In the genomic region with DNA sequence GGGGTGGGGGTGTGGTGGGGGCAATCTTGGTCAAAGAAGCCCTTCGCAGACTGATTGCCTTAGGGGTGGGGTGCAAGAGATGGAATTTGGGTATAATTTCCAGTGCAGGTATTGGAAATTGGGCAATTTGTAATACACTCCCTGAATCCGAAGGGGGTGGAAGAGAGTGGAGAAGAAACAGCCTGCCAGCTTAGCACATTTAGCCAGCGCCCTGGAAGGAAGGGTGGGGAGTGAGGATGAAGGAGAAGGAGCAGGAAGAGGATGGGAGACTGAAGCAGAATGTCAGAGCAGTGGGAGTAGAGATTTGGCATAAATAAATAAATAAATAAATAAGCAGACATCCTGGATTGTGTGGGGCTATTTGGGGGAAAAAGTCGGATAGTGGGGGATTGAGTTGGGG, we compare ENCODE assay signal across 33 cellular contexts. TPM values are rescaled to one million over a fixed set of nuclear protein-coding genes. Genes with fewer than 3 reads are reported as not detected.
DNase-seq lines count a peak whose midpoint lies in the region; ATAC-seq and TF ChIP-seq lines count a peak whose summit lies in the region.
"Had no signal": no experiment of that assay in that cellular context is flagged by ENCODE, and none has a peak within 500 bp of the region (broad histone marks: within the 10 kb centered on the region; RNA-seq: fewer than 3 reads in every experiment).

No MANE protein-coding gene starts in this region.

- H3K36me3 ChIP-seq in GM23338 (ENCODE audit: insufficient read depth): no peaks in the 10 kb centered on the region
- H3K36me3 ChIP-seq in CD4-positive, alpha-beta memory T cell (ENCODE audit: insufficient read depth, low read length): no peaks in the 10 kb centered on the region
- H3K36me3 ChIP-seq: BLaER1 treated with 17β-estradiol and CSF1 and Interleukin-3, amounts not matched to agents 10 nM and 100 nM; brain microvascular endothelial cell; gastroesophageal sphincter; thyroid gland; WERI-Rb-1 had no signal

- H3K27me3 Mint-ChIP-seq in GM23338 (ENCODE audit: insufficient read depth, low read depth, poor library complexity) (peaks cover 15% of the 10 kb centered on the region), WTC11 (ENCODE audit: low read depth) (peaks cover 8% of the 10 kb centered on the region), glutamatergic neuron (ENCODE audit: unreplicated experiment) (peaks cover 21% of the 10 kb centered on the region), nephron (ENCODE audit: low read depth) (peaks cover 52% of the 10 kb centered on the region)
- peaks cover 37% of the 10 kb centered on the region for H3K27me3 Mint-ChIP-seq in activated T-helper 1 cell treated with anti-CD3 and anti-CD28 coated beads, Interleukin-12 subunit alpha, Interleukin-12 subunit beta, Interleukin-2, Interleukin-4 antibody, amounts not matched to agents 30 ng/mL and 10 ng/mL and 1 ng/mL, durations not matched to agents 14 hours and 24 hours and 36 hours (ENCODE audit: insufficient read depth)
- peaks cover 39% of the 10 kb centered on the region for H3K27me3 Mint-ChIP-seq in activated CD8-positive, alpha-beta T cell treated with anti-CD3 and anti-CD28 coated beads for 36 hours
- peaks cover 18 to 26% of the 10 kb centered on the region in 2 donors for H3K27me3 Mint-ChIP-seq in CD4-positive, alpha-beta memory T cell

- no peak overlapping the region for H2AFZ ChIP-seq in GM23338

- DNase-seq in GM23338 (ENCODE audit: low spot score): peak; percentile 48
- DNase-seq in WTC11 (ENCODE audit: low spot score): no peak
- DNase-seq in glutamatergic neuron: peak; percentile 19
- DNase-seq in activated T-helper 1 cell treated with anti-CD3 and anti-CD28 coated beads, Interleukin-12 subunit alpha, Interleukin-12 subunit beta, Interleukin-2, Interleukin-4 antibody, amounts not matched to agents 30 ng/mL and 10 ng/mL and 1 ng/mL, durations not matched to agents 14 hours and 24 hours and 36 hours (ENCODE audit: low spot score): no peak
- DNase-seq in activated CD8-positive, alpha-beta T cell treated with anti-CD3 and anti-CD28 coated beads for 36 hours: no peak
- no peak for DNase-seq in CD4-positive, alpha-beta memory T cell
- DNase-seq: activated effector memory CD4-positive, alpha-beta T cell treated with Interleukin-2 at 50 U/mL for 16 hours; brain microvascular endothelial cell; Caco-2; DND-41; effector memory CD8-positive, alpha-beta T cell; immature natural killer cell; IMR-90; mesenchymal stem cell; naive thymus-derived CD8-positive, alpha-beta T cell; NCI-H1092 treated with DMSO at 0.1 percent for 48 hours; NCI-H2029; NCI-H226; NCI-H748 treated with DMSO at 0.1 percent for 48 hours; OCI-M1; T-helper 9 cell; thyroid gland had no signal

- peaks cover 13% of the 10 kb centered on the region; the same call in 1 of the 2 replicates for H3K27me3 ChIP-seq in GM23338 (ENCODE audit: insufficient read depth)
- peaks cover 7% of the 10 kb centered on the region for H3K27me3 ChIP-seq in CD4-positive, alpha-beta memory T cell (ENCODE audit: insufficient read depth, low read length)
- H3K27me3 ChIP-seq: BLaER1 treated with 17β-estradiol and CSF1 and Interleukin-3, amounts not matched to agents 10 nM and 100 nM; brain microvascular endothelial cell; thyroid gland had no signal

- peak overlapping the region; percentile 84 for H3K4me3 Mint-ChIP-seq in GM23338
- H3K4me3 Mint-ChIP-seq in WTC11: peak overlapping the region; percentile 81
- no peak overlapping the region for H3K4me3 Mint-ChIP-seq in glutamatergic neuron (ENCODE audit: unreplicated experiment)
- peak overlapping the region; percentile 13 to 82 (median 77) for H3K4me3 Mint-ChIP-seq in nephron
- H3K4me3 Mint-ChIP-seq in activated T-helper 1 cell treated with anti-CD3 and anti-CD28 coated beads, Interleukin-12 subunit alpha, Interleukin-12 subunit beta, Interleukin-2, Interleukin-4 antibody, amounts not matched to agents 30 ng/mL and 10 ng/mL and 1 ng/mL, durations not matched to agents 14 hours and 24 hours and 36 hours: no peak overlapping the region
- no peak overlapping the region for H3K4me3 Mint-ChIP-seq in activated CD8-positive, alpha-beta T cell treated with anti-CD3 and anti-CD28 coated beads for 36 hours
- H3K4me3 Mint-ChIP-seq in CD4-positive, alpha-beta memory T cell: no peak overlapping the region
- H3K4me3 Mint-ChIP-seq: effector memory CD8-positive, alpha-beta T cell; immature natural killer cell; stimulated activated naive CD8-positive, alpha-beta T cell treated with anti-CD3 and anti-CD28 coated beads, Interleukin-15, Interleukin-2, amounts not matched to agents 100 ng/mL and 50 ng/mL, for 24 hours had no signal

- CTCF ChIA-PET in WTC11 (lab: Charles Lee): interaction anchor here (0.8 to 2.0 kb wide), 5 partner anchors 33 to 190 kb away, joined by 3 to 7 read pairs (median 4); no protein-coding TSS in a partner anchor
- CTCF ChIA-PET in activated CD8-positive, alpha-beta T cell treated with anti-CD3 and anti-CD28 coated beads for 36 hours (lab: Charles Lee): no interaction called here
- CTCF ChIA-PET in CD4-positive, alpha-beta memory T cell (lab: Charles Lee; ENCODE audit: partially characterized antibody): no interaction called here

- peaks cover 56% of the 10 kb centered on the region for H3K4me1 ChIP-seq in GM23338 (ENCODE audit: insufficient read depth)
- peaks cover 14% of the 10 kb centered on the region for H3K4me1 ChIP-seq in CD4-positive, alpha-beta memory T cell (ENCODE audit: insufficient read depth, low read length)
- H3K4me1 ChIP-seq: Caco-2 had no signal

- H3K9me2 ChIP-seq in GM23338 (ENCODE audit: insufficient read depth): no peaks in the 10 kb centered on the region

- no peaks in the 10 kb centered on the region for H3K9me3 Mint-ChIP-seq in GM23338
- H3K9me3 Mint-ChIP-seq in WTC11: no peaks in the 10 kb centered on the region
- peaks cover 29% of the 10 kb centered on the region for H3K9me3 Mint-ChIP-seq in glutamatergic neuron (ENCODE audit: unreplicated experiment)
- no peaks in the 10 kb centered on the region for H3K9me3 Mint-ChIP-seq in nephron
- no peaks in the 10 kb centered on the region for H3K9me3 Mint-ChIP-seq in activated T-helper 1 cell treated with anti-CD3 and anti-CD28 coated beads, Interleukin-12 subunit alpha, Interleukin-12 subunit beta, Interleukin-2, Interleukin-4 antibody, amounts not matched to agents 30 ng/mL and 10 ng/mL and 1 ng/mL, durations not matched to agents 14 hours and 24 hours and 36 hours
- H3K9me3 Mint-ChIP-seq in activated CD8-positive, alpha-beta T cell treated with anti-CD3 and anti-CD28 coated beads for 36 hours: no peaks in the 10 kb centered on the region
- H3K9me3 Mint-ChIP-seq in CD4-positive, alpha-beta memory T cell: no peaks in the 10 kb centered on the region
- H3K9me3 Mint-ChIP-seq: effector memory CD8-positive, alpha-beta T cell; immature natural killer cell; naive thymus-derived CD8-positive, alpha-beta T cell; stimulated activated naive CD8-positive, alpha-beta T cell treated with anti-CD3 and anti-CD28 coated beads, Interleukin-15, Interleukin-2, amounts not matched to agents 100 ng/mL and 50 ng/mL, for 24 hours had no signal

- H3K27ac ChIP-seq in GM23338 (ENCODE audit: low read depth): no peak overlapping the region
- H3K27ac ChIP-seq in CD4-positive, alpha-beta memory T cell (ENCODE audit: low read depth, low read length): no peak overlapping the region
- H3K27ac ChIP-seq: BLaER1 treated with 17β-estradiol and CSF1 and Interleukin-3, amounts not matched to agents 10 nM and 100 nM; brain microvascular endothelial cell; gastroesophageal sphincter; HL-60; thyroid gland; WERI-Rb-1 had no signal

- H3K27ac Mint-ChIP-seq in GM23338: no peak overlapping the region
- H3K27ac Mint-ChIP-seq in WTC11: no peak overlapping the region
- peak overlapping the region; percentile 99 for H3K27ac Mint-ChIP-seq in glutamatergic neuron (ENCODE audit: unreplicated experiment)
- no peak overlapping the region for H3K27ac Mint-ChIP-seq in nephron
- H3K27ac Mint-ChIP-seq in activated T-helper 1 cell treated with anti-CD3 and anti-CD28 coated beads, Interleukin-12 subunit alpha, Interleukin-12 subunit beta, Interleukin-2, Interleukin-4 antibody, amounts not matched to agents 30 ng/mL and 10 ng/mL and 1 ng/mL, durations not matched to agents 14 hours and 24 hours and 36 hours: no peak overlapping the region
- no peak overlapping the region for H3K27ac Mint-ChIP-seq in activated CD8-positive, alpha-beta T cell treated with anti-CD3 and anti-CD28 coated beads for 36 hours
- H3K27ac Mint-ChIP-seq in CD4-positive, alpha-beta memory T cell: no peak overlapping the region
- H3K27ac Mint-ChIP-seq: effector memory CD8-positive, alpha-beta T cell; immature natural killer cell; naive thymus-derived CD8-positive, alpha-beta T cell; stimulated activated naive CD8-positive, alpha-beta T cell treated with anti-CD3 and anti-CD28 coated beads, Interleukin-15, Interleukin-2, amounts not matched to agents 100 ng/mL and 50 ng/mL, for 24 hours had no signal

- H3K36me3 Mint-ChIP-seq in GM23338 (ENCODE audit: low read depth) (no peaks in the 10 kb centered on the region), WTC11 (no peaks in the 10 kb centered on the region), glutamatergic neuron (ENCODE audit: unreplicated experiment) (no peaks in the 10 kb centered on the region), nephron (ENCODE audit: low read depth) (no peaks in the 10 kb centered on the region)
- H3K36me3 Mint-ChIP-seq in activated T-helper 1 cell treated with anti-CD3 and anti-CD28 coated beads, Interleukin-12 subunit alpha, Interleukin-12 subunit beta, Interleukin-2, Interleukin-4 antibody, amounts not matched to agents 30 ng/mL and 10 ng/mL and 1 ng/mL, durations not matched to agents 14 hours and 24 hours and 36 hours (ENCODE audit: low read depth): no peaks in the 10 kb centered on the region
- no peaks in the 10 kb centered on the region for H3K36me3 Mint-ChIP-seq in activated CD8-positive, alpha-beta T cell treated with anti-CD3 and anti-CD28 coated beads for 36 hours (ENCODE audit: low read depth)
- H3K36me3 Mint-ChIP-seq in CD4-positive, alpha-beta memory T cell: no peaks in the 10 kb centered on the region
- H3K36me3 Mint-ChIP-seq: immature natural killer cell; naive thymus-derived CD8-positive, alpha-beta T cell had no signal

- peak overlapping the region; percentile 88 for H3K4me2 ChIP-seq in GM23338
- H3K4me2 ChIP-seq: BLaER1 treated with 17β-estradiol and CSF1 and Interleukin-3, amounts not matched to agents 10 nM and 100 nM had no signal

- peaks cover 28% of the 10 kb centered on the region for H3K4me1 Mint-ChIP-seq in GM23338
- peaks cover 26% of the 10 kb centered on the region for H3K4me1 Mint-ChIP-seq in WTC11
- H3K4me1 Mint-ChIP-seq in glutamatergic neuron (ENCODE audit: low read depth, unreplicated experiment): peaks cover 16% of the 10 kb centered on the region
- peaks cover 6% of the 10 kb centered on the region for H3K4me1 Mint-ChIP-seq in nephron
- H3K4me1 Mint-ChIP-seq in activated T-helper 1 cell treated with anti-CD3 and anti-CD28 coated beads, Interleukin-12 subunit alpha, Interleukin-12 subunit beta, Interleukin-2, Interleukin-4 antibody, amounts not matched to agents 30 ng/mL and 10 ng/mL and 1 ng/mL, durations not matched to agents 14 hours and 24 hours and 36 hours (ENCODE audit: low read depth): peaks cover 11% of the 10 kb centered on the region
- peaks cover 8% of the 10 kb centered on the region for H3K4me1 Mint-ChIP-seq in activated CD8-positive, alpha-beta T cell treated with anti-CD3 and anti-CD28 coated beads for 36 hours (ENCODE audit: low read depth)
- H3K4me1 Mint-ChIP-seq in CD4-positive, alpha-beta memory T cell: peaks cover 0 to 13% (median 9%) of the 10 kb centered on the region in 4 donors

- peak overlapping the region; percentile 72 for H3K4me3 ChIP-seq in GM23338
- H3K4me3 ChIP-seq in CD4-positive, alpha-beta memory T cell (ENCODE audit: low read length in 2 of 2): no peak overlapping the region
- H3K4me3 ChIP-seq: BLaER1 treated with 17β-estradiol and CSF1 and Interleukin-3, amounts not matched to agents 10 nM and 100 nM; gastroesophageal sphincter; GM12878; thyroid gland had no signal

- POLR2A ChIA-PET in WTC11 (lab: Charles Lee): interaction anchor here (0.6 to 0.7 kb wide), 2 partner anchors 194 to 376 kb away, joined by 3 read pairs; no protein-coding TSS in a partner anchor
- POLR2A ChIA-PET in activated CD8-positive, alpha-beta T cell treated with anti-CD3 and anti-CD28 coated beads for 36 hours (lab: Charles Lee): no interaction called here
- POLR2A ChIA-PET in CD4-positive, alpha-beta memory T cell (lab: Charles Lee; ENCODE audit: partially characterized antibody): no interaction called here

- H3K9me3 ChIP-seq in CD4-positive, alpha-beta memory T cell (ENCODE audit: control insufficient read depth in 1 of 2, low read length in 2 of 2): no peaks in the 10 kb centered on the region
- H3K9me3 ChIP-seq: BLaER1 treated with 17β-estradiol and CSF1 and Interleukin-3, amounts not matched to agents 10 nM and 100 nM; Caco-2; gastroesophageal sphincter; thyroid gland had no signal

- ATAC-seq in GM23338: peak; percentile 25
- ATAC-seq in WTC11: no peak
- ATAC-seq in GM21619 (IDR thresholded peaks at IDR 0.05; ENCODE audit: unreplicated experiment): no peak
- ATAC-seq in activated CD8-positive, alpha-beta T cell treated with anti-CD3 and anti-CD28 coated beads for 36 hours: no peak
- ATAC-seq: effector memory CD8-positive, alpha-beta T cell; gastroesophageal sphincter; GM12878; HCT116; left lobe of liver; naive thymus-derived CD8-positive, alpha-beta T cell; sciatic nerve had no signal

- H3K79me2 ChIP-seq in GM23338 (replicated peaks; ENCODE audit: insufficient read depth): peaks cover 37% of the 10 kb centered on the region

- no peaks in the 10 kb centered on the region for H3F3A ChIP-seq in GM23338 (replicated peaks; ENCODE audit: low read depth)

- no peak; a peak in 1 of 4 replicates for TF ChIP-seq CTCF in GM23338 (conservative IDR thresholded peaks at IDR 0.05; ENCODE audit: low read depth in 2 of 2)
- no peak for TF ChIP-seq CTCF in WTC11 (IDR thresholded peaks at IDR 0.05)
- no peak for TF ChIP-seq CTCF in glutamatergic neuron (IDR thresholded peaks at IDR 0.05; ENCODE audit: partially characterized antibody, unreplicated experiment)
- no peak for TF ChIP-seq CTCF in nephron (IDR thresholded peaks at IDR 0.05; ENCODE audit: unreplicated experiment in 3 of 3)
- no peak for TF ChIP-seq CTCF in activated CD8-positive, alpha-beta T cell treated with anti-CD3 and anti-CD28 coated beads for 36 hours (IDR thresholded peaks at IDR 0.05)

- intact Hi-C loops in activated T-helper 1 cell treated with anti-CD3 and anti-CD28 coated beads, Interleukin-12 subunit alpha, Interleukin-12 subunit beta, Interleukin-2, Interleukin-4 antibody, amounts not matched to agents 30 ng/mL and 10 ng/mL and 1 ng/mL, durations not matched to agents 14 hours and 24 hours and 36 hours (cut with micrococcal nuclease): loop anchor here (5.0 kb wide), 1 partner anchor 67 kb away; no protein-coding TSS in a partner anchor
- intact Hi-C loops in activated CD8-positive, alpha-beta T cell treated with anti-CD3 and anti-CD28 coated beads for 36 hours (cut with micrococcal nuclease): no loop called here
- intact Hi-C loops in CD4-positive, alpha-beta memory T cell (cut with micrococcal nuclease): no loop called here

- no peaks in the 10 kb centered on the region; the same call in 1 of the 2 replicates for H4K20me1 ChIP-seq in GM23338 (replicated peaks; ENCODE audit: insufficient read depth)
- H4K20me1 ChIP-seq: BLaER1 treated with 17β-estradiol and CSF1 and Interleukin-3, amounts not matched to agents 10 nM and 100 nM had no signal

RNA-seq across cellular contexts. Expression of gene GAP43, which starts 1.6 kb away (rescaled TPM):
- 16.1 and 22.7 TPM in 2 replicates for total RNA-seq in GM23338 (2014; rRNA removed; shearing (Covaris generic))
- 46.9 and 48.1 TPM in 2 replicates for polyA plus RNA-seq in GM23338 (2016; fragmentation: Nextera tagmentation; extraction: Ambion mirVana)
- total RNA-seq in WTC11 (2021): 16.8 to 19.9 TPM (median 17.2 TPM) in 3 replicates
- total RNA-seq in glutamatergic neuron (ENCODE audit: unreplicated experiment): 684 TPM
- not detected in 2 replicates for total RNA-seq in activated T-helper 1 cell treated with anti-CD3 and anti-CD28 coated beads, Interleukin-12 subunit alpha, Interleukin-12 subunit beta, Interleukin-2, Interleukin-4 antibody, amounts not matched to agents 30 ng/mL and 10 ng/mL and 1 ng/mL, durations not matched to agents 14 hours and 24 hours and 36 hours
- total RNA-seq in activated CD8-positive, alpha-beta T cell treated with anti-CD3 and anti-CD28 coated beads for 36 hours: not detected
- total RNA-seq in CD4-positive, alpha-beta memory T cell: not detected
- polyA plus RNA-seq in CD4-positive, alpha-beta memory T cell: not detected
- total RNA-seq: Caco-2; GM12878; left lobe of liver; naive thymus-derived CD8-positive, alpha-beta T cell; thyroid gland had no signal
- polyA plus RNA-seq: immature natural killer cell; naive thymus-derived CD8-positive, alpha-beta T cell had no signal

Comparison
In these comparisons a context has a peak if more than half of its experiments do, and no peak if none do; other contexts are left out.
1. DNase-seq: peak in GM23338 (single experiment) and glutamatergic neuron (single experiment); none in WTC11 (single experiment), activated T-helper 1 cell treated with anti-CD3 and anti-CD28 coated beads, Interleukin-12 subunit alpha, Interleukin-12 subunit beta, Interleukin-2, Interleukin-4 antibody, amounts not matched to agents 30 ng/mL and 10 ng/mL and 1 ng/mL, durations not matched to agents 14 hours and 24 hours and 36 hours (single experiment), activated CD8-positive, alpha-beta T cell treated with anti-CD3 and anti-CD28 coated beads for 36 hours (single experiment) and CD4-positive, alpha-beta memory T cell (0 of 5).
2. H3K4me3 Mint-ChIP-seq: peak in GM23338 (single experiment), WTC11 (single experiment) and nephron (3 of 3); none in glutamatergic neuron (single experiment), activated T-helper 1 cell treated with anti-CD3 and anti-CD28 coated beads, Interleukin-12 subunit alpha, Interleukin-12 subunit beta, Interleukin-2, Interleukin-4 antibody, amounts not matched to agents 30 ng/mL and 10 ng/mL and 1 ng/mL, durations not matched to agents 14 hours and 24 hours and 36 hours (single experiment), activated CD8-positive, alpha-beta T cell treated with anti-CD3 and anti-CD28 coated beads for 36 hours (single experiment) and CD4-positive, alpha-beta memory T cell (0 of 8).
3. RNA of gene GAP43, which starts 1.6 kb away (total RNA-seq): 684 TPM in glutamatergic neuron (single experiment); 16.8 to 19.9 TPM in WTC11, 16.1 to 22.7 TPM in GM23338, not detected in activated CD8-positive, alpha-beta T cell treated with anti-CD3 and anti-CD28 coated beads for 36 hours, not detected in activated T-helper 1 cell treated with anti-CD3 and anti-CD28 coated beads, Interleukin-12 subunit alpha, Interleukin-12 subunit beta, Interleukin-2, Interleukin-4 antibody, amounts not matched to agents 30 ng/mL and 10 ng/mL and 1 ng/mL, durations not matched to agents 14 hours and 24 hours and 36 hours and not detected in CD4-positive, alpha-beta memory T cell; every median in the first group is over 10 times any median in the second.